In genomic region chr11:66510271-66510989, GRCh38 we compare ENCODE assay signal across 8 cellular contexts. TPM values are rescaled to one million over a fixed set of nuclear protein-coding genes. Genes with fewer than 3 reads are reported as not detected.
DNase-seq lines count a peak whose midpoint lies in the region; ATAC-seq, FAIRE-seq and TF ChIP-seq lines count a peak whose summit lies in the region.

TSS of gene BBS1 (plus strand) at chr11:66510635. CDS start at chr11:66510660, 25 bp downstream.

- H3K4me1 Mint-ChIP-seq in neural progenitor cell: peaks cover 14% of the 10 kb centered on the region

- H3K9me3 ChIP-seq in neural progenitor cell (ENCODE audit: low read depth) (no peaks in the 10 kb centered on the region), stomach (no peaks in the 10 kb centered on the region)

- no peak for TF ChIP-seq EP300 in stomach (IDR thresholded peaks at IDR 0.05)

- intact Hi-C loops in stomach (cut with DNase I; ENCODE audit: low total_unique reads): no loop called here

- FAIRE-seq in D721Med (lab: Jason Lieb, UNC): no peak

- peaks cover 10% of the 10 kb centered on the region for H3K4me1 ChIP-seq in neural progenitor cell
- H3K4me1 ChIP-seq in stomach: peaks cover 8 to 31% (median 15%) of the 10 kb centered on the region in 4 donors

- H3K4me3 ChIP-seq in foreskin fibroblast (ENCODE audit: low read depth in 1 of 2, low read length in 2 of 2): peak within 1 kb of the TSS; percentile 64 to 98
- peak within 1 kb of the TSS; percentile 89 for H3K4me3 ChIP-seq in neural progenitor cell
- peak within 1 kb of the TSS; percentile 76 to 99 (median 88) for H3K4me3 ChIP-seq in stomach

- H4K20me1 ChIP-seq in neural progenitor cell (ENCODE audit: low read depth): no peaks in the 10 kb centered on the region

- TF ChIP-seq POLR2A in stomach (IDR thresholded peaks at IDR 0.05): no peak

- H3F3A ChIP-seq in neural progenitor cell (ENCODE audit: low read depth): no peaks in the 10 kb centered on the region

- H3K27me3 Mint-ChIP-seq in neural progenitor cell (ENCODE audit: insufficient read depth, low read depth): peaks cover 7% of the 10 kb centered on the region

- peak within 1 kb of the TSS; percentile 92 for H3K4me2 ChIP-seq in neural progenitor cell

- peaks cover 8% of the 10 kb centered on the region for H3K36me3 Mint-ChIP-seq in neural progenitor cell

- TF ChIP-seq CTCF in D721Med (IDR thresholded peaks at IDR 0.05; ENCODE audit: insufficient read depth, missing control alignments) (no peak), foreskin fibroblast (IDR thresholded peaks at IDR 0.05; ENCODE audit: low read depth, low read length) (no peak), neural progenitor cell (IDR thresholded peaks at IDR 0.05) (no peak), stomach (IDR thresholded peaks at IDR 0.05) (peak in 1 of 7 experiments; percentile 25)

- peak within 1 kb of the TSS; percentile 88 for H3K27ac Mint-ChIP-seq in neural progenitor cell

- peak within 1 kb of the TSS; percentile 100 for H2AFZ ChIP-seq in neural progenitor cell (replicated peaks)

- H3K36me3 ChIP-seq in neural progenitor cell: no peaks in the 10 kb centered on the region
- peaks cover 0 to 51% (median 45%) of the 10 kb centered on the region in 4 donors for H3K36me3 ChIP-seq in stomach

- H3K9me3 Mint-ChIP-seq in neural progenitor cell: no peaks in the 10 kb centered on the region

- 1 to 3% (median 2%) methylated on average over 17 to 31 of the region's 31 CpGs for WGBS in stomach, 5 donors

- peak within 1 kb of the TSS; percentile 88 for H3K9ac ChIP-seq in neural progenitor cell

- H3K27me3 ChIP-seq in neural progenitor cell (no peaks in the 10 kb centered on the region), stomach (no peaks in the 10 kb centered on the region)

- peak; percentile 87 for ATAC-seq in GM21619 (IDR thresholded peaks at IDR 0.05; ENCODE audit: unreplicated experiment)

- H3K27ac ChIP-seq in neural progenitor cell (peak within 1 kb of the TSS; percentile 76), stomach (peak within 1 kb of the TSS in 4 of 5 donors; percentile 45 to 74 (median 69))

- H3K79me2 ChIP-seq in neural progenitor cell (ENCODE audit: low read depth): peaks cover 21% of the 10 kb centered on the region

- DNase-seq in D721Med (ENCODE audit: insufficient read length, low spot score): peak; percentile 81
- DNase-seq in LHCN-M2 (ENCODE audit: low read depth): peak; percentile 63
- DNase-seq in SHP77 treated with DMSO at 0.1 percent for 48 hours (lab: John Stamatoyannopoulos, UW): peak; percentile 68
- DNase-seq in activated gamma-delta T cell (lab: John Stamatoyannopoulos, UW): peak; percentile 57
- peak; percentile 70 to 92 for DNase-seq in foreskin fibroblast
- peak; percentile 94 for DNase-seq in neural progenitor cell (ENCODE audit: low spot score)
- DNase-seq in stomach: peak; percentile 90

- peak within 1 kb of the TSS; percentile 99 for H3K4me3 Mint-ChIP-seq in neural progenitor cell

RNA-seq across cellular contexts. Expression of gene BBS1, which starts in this region (rescaled TPM):
- total RNA-seq in LHCN-M2 (2014; rRNA removed) (19.0 and 26.2 TPM in 2 replicates), neural progenitor cell (ENCODE audit: low replicate concordance) (42.0 and 68.9 TPM in 2 replicates), stomach (100 to 1,000 TPM in 1 of 5 donors, 10 to 100 TPM in 4; 13.6 to 138 (median 44.3) TPM)
- polyA plus RNA-seq in LHCN-M2 (2012): 10.2 TPM
- polyA plus RNA-seq in stomach: 10 to 100 TPM; 12.3 to 12.4 (median 12.4) TPM

Comparison
In these comparisons a context has a peak if more than half of its experiments do, and no peak if none do; other contexts are left out.
1. Peak in every context shown above with its lines: DNase-seq, ATAC-seq, H3K4me3 ChIP-seq and H3K27ac ChIP-seq.